ENCODE assay signal across 35 cellular contexts in genomic region chr2:159622966-159623365, GRCh38.
"Had no signal": no experiment of that assay in that cellular context is flagged by ENCODE, and none has a peak within 500 bp of the region (broad histone marks: within the 10 kb centered on the region; RNA-seq: fewer than 3 reads in every experiment).

No MANE protein-coding gene starts in this region.

- H3K36me3 Mint-ChIP-seq: activated CD4-positive, alpha-beta memory T cell treated with anti-CD3 and anti-CD28 coated beads for 36 hours; activated naive CD4-positive, alpha-beta T cell treated with anti-CD3 and anti-CD28 coated beads, Interleukin-2, amount 50 U/mL, for 72 hours had no signal

- H3K27ac ChIP-seq: adrenal gland, body of pancreas, brain microvascular endothelial cell, breast epithelium, VCaP had no signal

- H3K4me1 ChIP-seq: breast epithelium had no signal

- H3K9me3 ChIP-seq: adrenal gland, body of pancreas, breast epithelium had no signal

- H3K36me3 ChIP-seq: adrenal gland, brain microvascular endothelial cell, breast epithelium had no signal

- DNase-seq: activated B cell treated with CpG ODN at 0.5 μM for 24 hours; activated CD4-positive, alpha-beta memory T cell treated with anti-CD3 and anti-CD28 coated beads for 36 hours; activated CD4-positive, alpha-beta T cell treated with anti-CD3 and anti-CD28 coated beads for 4 hours; activated CD4-positive, alpha-beta T cell treated with anti-CD3 and anti-CD28 coated beads, Interleukin-2, amount 10 ng/mL, durations not matched to agents 24 days and 14 days; activated CD4-positive, alpha-beta T cell treated with anti-CD3 and anti-CD28 coated beads, Interleukin-2, amount 50 U/mL, for 1 hour; activated CD4-positive, alpha-beta T cell treated with anti-CD3 and anti-CD28 coated beads, Interleukin-2, amount 50 U/mL, for 4 hours; activated CD4-positive, CD25-positive, alpha-beta regulatory T cell treated with anti-CD3 and anti-CD28 coated beads, Interleukin-2, amount 50 U/mL, for 72 hours; activated CD8-positive, alpha-beta memory T cell treated with anti-CD3 and anti-CD28 coated beads, Interleukin-2, amount 50 U/mL, for 48 hours; activated CD8-positive, alpha-beta T cell treated with anti-CD3 and anti-CD28 coated beads for 36 hours; activated effector memory CD4-positive, alpha-beta T cell treated with anti-CD3 and anti-CD28 coated beads, Interleukin-2, amount 50 U/mL, for 16 hours; activated gamma-delta T cell treated with Interleukin-2 at 50 U/mL for 16 hours; activated naive CD4-positive, alpha-beta T cell; activated naive CD4-positive, alpha-beta T cell treated with anti-CD3 and anti-CD28 coated beads for 36 hours; activated naive CD4-positive, alpha-beta T cell treated with anti-CD3 and anti-CD28 coated beads, Interleukin-2, amount 50 U/mL, for 16 hours; activated naive CD8-positive, alpha-beta T cell treated with anti-CD3 and anti-CD28 coated beads for 36 hours; activated T-cell treated with anti-CD3 and anti-CD28 coated beads, Interleukin-2, amount 50 U/mL, for 24 hours; activated T-cell treated with anti-CD3 and anti-CD28 coated beads, Interleukin-2, amount 50 U/mL, for 72 hours; adrenal gland; amniotic stem cell; aorta; body of pancreas; brain microvascular endothelial cell; central memory CD4-positive, alpha-beta T cell; T-helper 1 cell; T-helper 2 cell; T-helper 9 cell had no signal

- H3K27me3 ChIP-seq: adrenal gland, body of pancreas, brain microvascular endothelial cell, breast epithelium had no signal

- FAIRE-seq: astrocyte, TTC549 had no signal

- ATAC-seq: activated CD8-positive, alpha-beta T cell treated with anti-CD3 and anti-CD28 coated beads for 36 hours; activated naive CD4-positive, alpha-beta T cell treated with anti-CD3 and anti-CD28 coated beads, Interleukin-2, amount 50 U/mL, for 72 hours; activated T-cell treated with anti-CD3 and anti-CD28 coated beads, Interleukin-2, amount 50 U/mL, for 72 hours; activated T-helper 17 cell treated with anti-CD3 and anti-CD28 coated beads, Interleukin-2, amount 50 U/mL, for 72 hours; body of pancreas had no signal

- H3K27me3 Mint-ChIP-seq: activated B cell treated with CpG ODN at 0.5 μM for 24 hours; activated CD4-positive, alpha-beta memory T cell treated with anti-CD3 and anti-CD28 coated beads for 36 hours; activated naive CD8-positive, alpha-beta T cell treated with anti-CD3 and anti-CD28 coated beads for 36 hours; activated T-helper 17 cell treated with anti-CD3 and anti-CD28 coated beads, Interleukin-2, amount 50 U/mL, for 72 hours had no signal

- H3K4me3 ChIP-seq: adrenal gland, body of pancreas, breast epithelium had no signal

- H3K4me3 Mint-ChIP-seq: activated B cell treated with CpG ODN at 0.5 μM for 24 hours; activated CD4-positive, alpha-beta memory T cell treated with anti-CD3 and anti-CD28 coated beads for 36 hours; activated CD4-positive, alpha-beta T cell treated with anti-CD3 and anti-CD28 coated beads, Interleukin-2, amount 10 ng/mL, durations not matched to agents 24 days and 14 days; activated CD8-positive, alpha-beta T cell treated with anti-CD3 and anti-CD28 coated beads for 36 hours; activated naive CD4-positive, alpha-beta T cell treated with anti-CD3 and anti-CD28 coated beads for 36 hours; activated naive CD8-positive, alpha-beta T cell treated with anti-CD3 and anti-CD28 coated beads for 36 hours; activated T-cell treated with anti-CD3 and anti-CD28 coated beads, Interleukin-2, amount 50 U/mL, for 24 hours; activated T-cell treated with anti-CD3 and anti-CD28 coated beads, Interleukin-2, amount 50 U/mL, for 72 hours; activated T-helper 1 cell treated with anti-CD3 and anti-CD28 coated beads, Interleukin-12 subunit alpha, Interleukin-12 subunit beta, Interleukin-2, Interleukin-4 antibody, amounts not matched to agents 30 ng/mL and 10 ng/mL and 1 ng/mL, durations not matched to agents 14 hours and 24 hours and 36 hours; activated T-helper 17 cell treated with anti-CD3 and anti-CD28 coated beads, Interleukin-2, amount 50 U/mL, for 72 hours; T-helper 1 cell treated with Interleukin-12 subunit alpha and Interleukin-12 subunit beta and Interleukin-4 antibody, amounts not matched to agents 30 μg/mL and 1 μg/mL, for 36 hours; T-helper 2 cell treated with Interferon-gamma antibody and Interleukin-4, amounts not matched to agents 5 μg/mL and 100 μg/mL, for 36 hours had no signal

- H3K4me1 Mint-ChIP-seq: activated B cell treated with CpG ODN at 0.5 μM for 24 hours; activated CD4-positive, alpha-beta T cell treated with anti-CD3 and anti-CD28 coated beads, Interleukin-2, amount 10 ng/mL, durations not matched to agents 24 days and 14 days; activated naive CD8-positive, alpha-beta T cell treated with anti-CD3 and anti-CD28 coated beads for 36 hours; activated T-helper 17 cell treated with anti-CD3 and anti-CD28 coated beads, Interleukin-2, amount 50 U/mL, for 72 hours had no signal

- H3K27ac Mint-ChIP-seq: activated B cell treated with CpG ODN at 0.5 μM for 24 hours; activated CD4-positive, alpha-beta memory T cell treated with anti-CD3 and anti-CD28 coated beads for 36 hours; activated CD4-positive, alpha-beta T cell treated with anti-CD3 and anti-CD28 coated beads, Interleukin-2, amount 10 ng/mL, durations not matched to agents 24 days and 14 days; activated CD8-positive, alpha-beta T cell treated with anti-CD3 and anti-CD28 coated beads for 36 hours; activated naive CD4-positive, alpha-beta T cell treated with anti-CD3 and anti-CD28 coated beads for 36 hours; activated naive CD4-positive, alpha-beta T cell treated with anti-CD3 and anti-CD28 coated beads, Interleukin-2, amount 50 U/mL, for 72 hours; activated naive CD8-positive, alpha-beta T cell treated with anti-CD3 and anti-CD28 coated beads for 36 hours; activated T-cell treated with anti-CD3 and anti-CD28 coated beads, Interleukin-2, amount 50 U/mL, for 24 hours; activated T-cell treated with anti-CD3 and anti-CD28 coated beads, Interleukin-2, amount 50 U/mL, for 72 hours; activated T-helper 1 cell treated with anti-CD3 and anti-CD28 coated beads, Interleukin-12 subunit alpha, Interleukin-12 subunit beta, Interleukin-2, Interleukin-4 antibody, amounts not matched to agents 30 ng/mL and 10 ng/mL and 1 ng/mL, durations not matched to agents 14 hours and 24 hours and 36 hours; activated T-helper 17 cell treated with anti-CD3 and anti-CD28 coated beads, Interleukin-2, amount 50 U/mL, for 72 hours; T-helper 1 cell treated with Interleukin-12 subunit alpha and Interleukin-12 subunit beta and Interleukin-4 antibody, amounts not matched to agents 30 μg/mL and 1 μg/mL, for 36 hours; T-helper 2 cell treated with Interferon-gamma antibody and Interleukin-4, amounts not matched to agents 5 μg/mL and 100 μg/mL, for 36 hours had no signal

- H3K9me3 Mint-ChIP-seq: activated B cell treated with CpG ODN at 0.5 μM for 24 hours; activated CD4-positive, alpha-beta memory T cell treated with anti-CD3 and anti-CD28 coated beads for 36 hours; activated naive CD4-positive, alpha-beta T cell treated with anti-CD3 and anti-CD28 coated beads for 36 hours; activated naive CD4-positive, alpha-beta T cell treated with anti-CD3 and anti-CD28 coated beads, Interleukin-2, amount 50 U/mL, for 72 hours; activated T-cell treated with anti-CD3 and anti-CD28 coated beads, Interleukin-2, amount 50 U/mL, for 24 hours; activated T-helper 17 cell treated with anti-CD3 and anti-CD28 coated beads, Interleukin-2, amount 50 U/mL, for 72 hours; T-helper 2 cell treated with Interferon-gamma antibody and Interleukin-4, amounts not matched to agents 5 μg/mL and 100 μg/mL, for 36 hours had no signal
